ENCODE assay signal across 29 cellular contexts in genomic region chr14:99611639-99612038, GRCh38. TPM values are rescaled to one million over a fixed set of nuclear protein-coding genes. Genes with fewer than 3 reads are reported as not detected.
"Had no signal": no experiment of that assay in that cellular context is flagged by ENCODE, and none has a peak within 500 bp of the region (broad histone marks: within the 10 kb centered on the region; RNA-seq: fewer than 3 reads in every experiment).

No MANE protein-coding gene starts in this region.

- H3K4me3 ChIP-seq: adrenal gland, coronary artery, dorsolateral prefrontal cortex, heart left ventricle, left lung, lung, thyroid gland, upper lobe of right lung had no signal

- DNase-seq: activated CD4-positive, alpha-beta T cell treated with anti-CD3 and anti-CD28 coated beads for 4 hours; activated CD4-positive, alpha-beta T cell treated with anti-CD3 and anti-CD28 coated beads, Interleukin-2, amount 50 U/mL, for 4 hours; activated CD8-positive, alpha-beta memory T cell treated with anti-CD3 and anti-CD28 coated beads for 24 hours; activated effector memory CD4-positive, alpha-beta T cell treated with anti-CD3 and anti-CD28 coated beads, Interleukin-2, amount 50 U/mL, for 16 hours; activated naive CD8-positive, alpha-beta T cell treated with anti-CD3 and anti-CD28 coated beads for 36 hours; activated T-cell treated with anti-CD3 and anti-CD28 coated beads, Interleukin-2, amount 50 U/mL, for 1 hour; adrenal gland; aorta; dorsolateral prefrontal cortex; effector memory CD4-positive, alpha-beta T cell; erythroblast; foreskin fibroblast; heart left ventricle; kidney glomerular epithelial cell; left lung; posterior cingulate gyrus; right cardiac atrium; stimulated activated CD4-positive, alpha-beta T cell treated with anti-CD3 and anti-CD28 coated beads, Interleukin-4, amount 100 ng/mL, for 24 hours; stimulated activated naive CD8-positive, alpha-beta T cell treated with anti-CD3 and anti-CD28 coated beads, Interleukin-15, amount 100 ng/mL, for 72 hours; substantia nigra; thyroid gland; upper lobe of right lung had no signal

- H3K4me3 Mint-ChIP-seq: activated naive CD4-positive, alpha-beta T cell treated with anti-CD3 and anti-CD28 coated beads for 36 hours; activated naive CD8-positive, alpha-beta T cell treated with anti-CD3 and anti-CD28 coated beads for 36 hours; activated T-helper 1 cell treated with anti-CD3 and anti-CD28 coated beads, Interleukin-12 subunit alpha, Interleukin-12 subunit beta, Interleukin-2, Interleukin-4 antibody, amounts not matched to agents 30 ng/mL and 10 ng/mL and 1 ng/mL, durations not matched to agents 14 hours and 24 hours and 36 hours; nephron; stimulated activated effector memory CD8-positive, alpha-beta T cell treated with anti-CD3 and anti-CD28 coated beads, Interleukin-12 subunit alpha, Interleukin-12 subunit beta, amount 100 ng/mL, for 72 hours; stimulated activated naive CD8-positive, alpha-beta T cell treated with anti-CD3 and anti-CD28 coated beads, Interleukin-15, amount 100 ng/mL, for 72 hours had no signal

- H3K27ac Mint-ChIP-seq: activated naive CD4-positive, alpha-beta T cell treated with anti-CD3 and anti-CD28 coated beads for 36 hours; activated naive CD8-positive, alpha-beta T cell treated with anti-CD3 and anti-CD28 coated beads for 36 hours; activated T-helper 1 cell treated with anti-CD3 and anti-CD28 coated beads, Interleukin-12 subunit alpha, Interleukin-12 subunit beta, Interleukin-2, Interleukin-4 antibody, amounts not matched to agents 30 ng/mL and 10 ng/mL and 1 ng/mL, durations not matched to agents 14 hours and 24 hours and 36 hours; stimulated activated effector memory CD8-positive, alpha-beta T cell treated with anti-CD3 and anti-CD28 coated beads, Interleukin-12 subunit alpha, Interleukin-12 subunit beta, amount 100 ng/mL, for 72 hours had no signal

- H3K36me3 ChIP-seq: adrenal gland, heart left ventricle, left lung, thyroid gland, upper lobe of right lung had no signal

- H3K9me3 ChIP-seq: adrenal gland, heart left ventricle, left lung, thyroid gland, upper lobe of right lung had no signal

- H3K27me3 ChIP-seq: adrenal gland, dorsolateral prefrontal cortex, thyroid gland, upper lobe of right lung had no signal

- H3K27ac ChIP-seq: adrenal gland, coronary artery, dorsolateral prefrontal cortex, heart left ventricle, left lung, thyroid gland, upper lobe of right lung had no signal

- ATAC-seq: heart left ventricle; left lung; right cardiac atrium; stimulated activated effector memory CD8-positive, alpha-beta T cell treated with anti-CD3 and anti-CD28 coated beads, Interleukin-12 subunit alpha, Interleukin-12 subunit beta, amount 100 ng/mL, for 72 hours; upper lobe of right lung had no signal

- H3K9me3 Mint-ChIP-seq: activated naive CD4-positive, alpha-beta T cell treated with anti-CD3 and anti-CD28 coated beads for 36 hours; activated naive CD8-positive, alpha-beta T cell treated with anti-CD3 and anti-CD28 coated beads for 36 hours; activated T-helper 1 cell treated with anti-CD3 and anti-CD28 coated beads, Interleukin-12 subunit alpha, Interleukin-12 subunit beta, Interleukin-2, Interleukin-4 antibody, amounts not matched to agents 30 ng/mL and 10 ng/mL and 1 ng/mL, durations not matched to agents 14 hours and 24 hours and 36 hours; nephron; stimulated activated effector memory CD8-positive, alpha-beta T cell treated with anti-CD3 and anti-CD28 coated beads, Interleukin-12 subunit alpha, Interleukin-12 subunit beta, amount 100 ng/mL, for 72 hours; stimulated activated naive CD8-positive, alpha-beta T cell treated with anti-CD3 and anti-CD28 coated beads, Interleukin-15, amount 100 ng/mL, for 72 hours had no signal

- H3K36me3 Mint-ChIP-seq: activated naive CD8-positive, alpha-beta T cell treated with anti-CD3 and anti-CD28 coated beads for 36 hours; brain; stimulated activated effector memory CD8-positive, alpha-beta T cell treated with anti-CD3 and anti-CD28 coated beads, Interleukin-12 subunit alpha, Interleukin-12 subunit beta, amount 100 ng/mL, for 72 hours had no signal

- H3K4me1 ChIP-seq: adrenal gland, left lung, thyroid gland had no signal

RNA-seq across cellular contexts. Expression of gene HHIPL1, which starts 33.3 kb away (rescaled TPM):
- total RNA-seq: activated T-helper 1 cell treated with anti-CD3 and anti-CD28 coated beads, Interleukin-12 subunit alpha, Interleukin-12 subunit beta, Interleukin-2, Interleukin-4 antibody, amounts not matched to agents 30 ng/mL and 10 ng/mL and 1 ng/mL, durations not matched to agents 14 hours and 24 hours and 36 hours had no signal
